Comparison of ENCODE assay signal across 22 cellular contexts in the genomic region with DNA sequence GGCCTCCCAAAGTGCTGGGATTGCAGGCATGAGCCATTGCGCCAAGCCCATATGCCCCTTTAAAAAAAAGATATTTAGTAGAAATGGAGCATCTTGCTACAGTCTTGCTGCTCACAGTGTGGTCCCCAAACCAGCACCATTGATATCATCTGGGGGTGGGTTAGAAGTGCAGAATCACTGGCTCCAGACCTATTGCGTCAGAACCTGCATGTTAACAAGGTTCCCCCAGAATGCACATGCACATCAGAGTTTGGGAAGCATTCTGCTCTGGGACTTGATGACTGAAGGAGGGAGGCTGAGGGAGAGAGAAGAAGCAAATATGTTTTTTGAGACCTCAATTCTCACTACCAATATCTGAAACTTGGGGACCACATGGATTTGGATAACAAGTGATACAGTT. TPM values are rescaled to one million over a fixed set of nuclear protein-coding genes. Genes with fewer than 3 reads are reported as not detected.
DNase-seq lines count a peak whose midpoint lies in the region; ATAC-seq, FAIRE-seq and TF ChIP-seq lines count a peak whose summit lies in the region.
"Had no signal": no experiment of that assay in that cellular context is flagged by ENCODE, and none has a peak within 500 bp of the region (broad histone marks: within the 10 kb centered on the region; RNA-seq: fewer than 3 reads in every experiment).

No MANE protein-coding gene starts in this region.

- peaks cover 0 to 2% of the 10 kb centered on the region in 2 experiments; a peak in 1 of 4 replicates for H3K79me1 ChIP-seq in IMR-90 (ENCODE audit: low read depth in 1 of 2, low read length in 2 of 2)

- no peak overlapping the region for H2AK9ac ChIP-seq in IMR-90 (replicated peaks; ENCODE audit: low read depth, low read length, poor library complexity)

- H3K9ac ChIP-seq in IMR-90 (ENCODE audit: low read depth, low read length) (no peak overlapping the region), K562 (ENCODE audit: insufficient read depth in 1 of 2, low read depth in 2 of 2, low read length in 2 of 2) (no peak overlapping the region)
- H3K9ac ChIP-seq: BLaER1 had no signal

- no peak for DNase-seq in IMR-90
- DNase-seq in K562 (ENCODE audit: extremely low read depth in 1 of 4, low spot score in 3 of 4) = no peak
- DNase-seq in NOMO-1 treated with dmso at 0.1 percent for 144 hours (lab: John Stamatoyannopoulos, UW; ENCODE audit: unreplicated experiment) = no peak
- DNase-seq in immature natural killer cell = no peak
- DNase-seq: 8988T; ACHN; BE2C; C1 segment of cervical spinal cord; Caco-2; Calu3; CD4-positive, alpha-beta memory T cell; CD4-positive, CD25-positive, alpha-beta regulatory T cell; DMS79 treated with DMSO at 0.1 percent for 48 hours; GF-D8 had no signal

- peaks cover 22% of the 10 kb centered on the region for H3K9me3 ChIP-seq in IMR-90 (ENCODE audit: control insufficient read depth, insufficient read depth, low read length)
- peaks cover 5% of the 10 kb centered on the region; the same call in 1 of the 2 replicates for H3K9me3 ChIP-seq in K562 (replicated peaks; ENCODE audit: control insufficient read depth, insufficient read depth, low read depth, low read length)

- no peak overlapping the region for H4K5ac ChIP-seq in IMR-90 (ENCODE audit: low read depth, low read length)

- H4K91ac ChIP-seq in IMR-90 (ENCODE audit: insufficient read depth, low read depth, low read length) = no peak overlapping the region

- BruUV-seq in IMR-90 (replicated peaks; lab: Mats Ljungman, UMichigan) (no TSS peak), K562 (replicated peaks; lab: Mats Ljungman, UMichigan) (no TSS peak)

- peaks cover 13% of the 10 kb centered on the region for H3K9me3 Mint-ChIP-seq in stimulated activated memory B cell treated with anti-CD40 and anti-IgM and Interleukin-4, amounts not matched to agents 10 μg/mL and 1 μg/mL and 100 μg/mL, for 72 hours
- peaks cover 2 to 12% (median 4%) of the 10 kb centered on the region in 6 donors for H3K9me3 Mint-ChIP-seq in immature natural killer cell

- H3K4me1 ChIP-seq in IMR-90 (ENCODE audit: control insufficient read depth, insufficient read depth, low read length) (no peaks in the 10 kb centered on the region), K562 (replicated peaks in 1 of 2; ENCODE audit: control insufficient read depth in 2 of 2, insufficient read depth in 2 of 2, low read length in 2 of 2) (peaks cover 0 to 3% of the 10 kb centered on the region in 2 experiments; a peak in 1 of 5 replicates)
- H3K4me1 ChIP-seq: BE2C had no signal

- H3K27me3 Mint-ChIP-seq in stimulated activated memory B cell treated with anti-CD40 and anti-IgM and Interleukin-4, amounts not matched to agents 10 μg/mL and 1 μg/mL and 100 μg/mL, for 72 hours = no peaks in the 10 kb centered on the region
- peaks cover 0 to 3% (median 0%) of the 10 kb centered on the region in 3 donors for H3K27me3 Mint-ChIP-seq in immature natural killer cell (ENCODE audit: low read depth in 3 of 3)
- H3K27me3 Mint-ChIP-seq: CD4-positive, alpha-beta memory T cell had no signal

- dilution Hi-C loops in IMR-90 (cut with HindIII; ENCODE audit: low sequenced_read_pairs, unreplicated experiment) = no loop called here

- H2AFZ ChIP-seq in IMR-90 (replicated peaks; ENCODE audit: low read length, poor library complexity) (no peak overlapping the region), K562 (ENCODE audit: low read depth, low read length) (no peak overlapping the region)

- H3K27me3 ChIP-seq in IMR-90 (ENCODE audit: control insufficient read depth, insufficient read depth, low read length) = no peaks in the 10 kb centered on the region; the same call in 1 of the 2 replicates
- no peaks in the 10 kb centered on the region for H3K27me3 ChIP-seq in K562 (ENCODE audit: control insufficient read depth in 2 of 2, insufficient read depth in 2 of 2, low read length in 2 of 2)
- H3K27me3 ChIP-seq: BE2C, BLaER1 had no signal

- H3K4me2 ChIP-seq in IMR-90 (ENCODE audit: low read depth, low read length) = no peak overlapping the region
- no peak overlapping the region for H3K4me2 ChIP-seq in K562 (ENCODE audit: insufficient read depth, low read length)
- H3K4me2 ChIP-seq: BLaER1 had no signal

- no peaks in the 10 kb centered on the region for H3K79me2 ChIP-seq in K562 (ENCODE audit: control insufficient read depth, insufficient read depth, low read length)

- intact Hi-C loops in IMR-90 (cut with micrococcal nuclease) = no loop called here
- intact Hi-C loops in K562 (cut with micrococcal nuclease) = no loop called here

- in situ Hi-C loops in IMR-90 (cut with MboI; ENCODE audit: low sequenced_read_pairs) = no loop called here
- in situ Hi-C loops in K562 (cut with MboI) = no loop called here

- H2AK5ac ChIP-seq in IMR-90 (ENCODE audit: low read depth, low read length) = no peak overlapping the region

- H3K18ac ChIP-seq in IMR-90 (ENCODE audit: low read depth, low read length) = no peak overlapping the region

- POLR2A ChIA-PET in IMR-90 (lab: Charles Lee; ENCODE audit: unreplicated experiment) (no interaction called here), K562 (lab: Yijun Ruan, JAX) (interaction anchor here (1.0 to 6.2 kb wide), 2 partner anchors 15 to 16 kb away, joined by 3 to 88 read pairs; partner anchors contain the start of gene ARL4D)

- H3K36me3 ChIP-seq in IMR-90 (ENCODE audit: control insufficient read depth, insufficient read depth, low read length) (no peaks in the 10 kb centered on the region), K562 (ENCODE audit: control insufficient read depth, insufficient read depth, low read length) (no peaks in the 10 kb centered on the region)
- H3K36me3 ChIP-seq: BE2C had no signal

- H3K23ac ChIP-seq in IMR-90 (ENCODE audit: low read depth, low read length) = no peak overlapping the region

- H3K4me3 ChIP-seq in IMR-90 (ENCODE audit: insufficient read depth, low read depth, low read length) (no peak overlapping the region), K562 (no peak overlapping the region)
- H3K4me3 ChIP-seq: BLaER1 had no signal

- no peaks in the 10 kb centered on the region for H4K20me1 ChIP-seq in IMR-90 (ENCODE audit: insufficient read depth, low read length)
- no peaks in the 10 kb centered on the region for H4K20me1 ChIP-seq in K562 (replicated peaks; ENCODE audit: control insufficient read depth, insufficient read depth, low read length)
- H4K20me1 ChIP-seq: BLaER1 had no signal

- WGBS in IMR-90 (ENCODE audit: extremely low coverage in 2 of 2, insufficient read length in 1 of 2), 2 experiments = 100% methylated on average over 1 of the region's 2 CpGs; no CpG with 5 or more reads in 1 of the 2 experiments
- WGBS in K562 (ENCODE audit: insufficient coverage, low coverage, missing lambda C conversion rate) = 19% methylated on average over 2 of the region's 2 CpGs

- no peak overlapping the region for H3K4ac ChIP-seq in IMR-90 (ENCODE audit: low read depth, low read length)

- TF ChIP-seq RAD21 in IMR-90 (IDR thresholded peaks at IDR 0.05; ENCODE audit: low read length) = no peak
- TF ChIP-seq RAD21 in K562 (CRISPR knock-in tag; conservative IDR thresholded peaks at IDR 0.05 in 1 of 2, IDR thresholded peaks at IDR 0.05 in 1 of 2) = no peak

- CTCF ChIA-PET in IMR-90 (lab: Yijun Ruan, JAX) = no interaction called here
- CTCF ChIA-PET in K562 (lab: Yijun Ruan, JAX; ENCODE audit: low intra/inter-chr PET ratio) = no interaction called here

- H3K9me1 ChIP-seq in IMR-90 (ENCODE audit: insufficient read depth, low read length) (0 out of 2 replicates have a peak, but pooled peaks cover 3% of the 10 kb centered on the region), K562 (ENCODE audit: control insufficient read depth, insufficient read depth, low read length) (no peaks in the 10 kb centered on the region)

- no peak overlapping the region for H2BK120ac ChIP-seq in IMR-90 (ENCODE audit: low read depth, low read length)

- no peak overlapping the region for H2BK15ac ChIP-seq in IMR-90 (ENCODE audit: low read depth, low read length)

- H4K8ac ChIP-seq in IMR-90 (ENCODE audit: low read depth in 2 of 2, low read length in 2 of 2) = no peak overlapping the region

- peaks cover 29% of the 10 kb centered on the region for H3K4me1 Mint-ChIP-seq in stimulated activated memory B cell treated with anti-CD40 and anti-IgM and Interleukin-4, amounts not matched to agents 10 μg/mL and 1 μg/mL and 100 μg/mL, for 72 hours
- H3K4me1 Mint-ChIP-seq in immature natural killer cell = peaks cover 16 to 20% of the 10 kb centered on the region in 2 donors

- H2BK20ac ChIP-seq in IMR-90 (ENCODE audit: low read depth, low read length) = no peak overlapping the region

- H2BK5ac ChIP-seq in IMR-90 (ENCODE audit: low read depth, low read length, poor library complexity, severe bottlenecking) = no peak overlapping the region

- TF ChIP-seq EP300 in K562 (IDR thresholded peaks at IDR 0.05; ENCODE audit: low read length) = no peak

- peak overlapping the region; percentile 38 for H3K27ac Mint-ChIP-seq in stimulated activated memory B cell treated with anti-CD40 and anti-IgM and Interleukin-4, amounts not matched to agents 10 μg/mL and 1 μg/mL and 100 μg/mL, for 72 hours
- H3K27ac Mint-ChIP-seq in immature natural killer cell = peak overlapping the region in 1 of 6 donors; percentile 36
- H3K27ac Mint-ChIP-seq: CD14-positive monocyte; CD4-positive, alpha-beta memory T cell; CD4-positive, CD25-positive, alpha-beta regulatory T cell had no signal

- FAIRE-seq in K562 (lab: Jason Lieb, UNC) = no peak
- FAIRE-seq: A204.1, D721Med, G401.6, GM12891, GM19239 had no signal

- no peak overlapping the region for H3K14ac ChIP-seq in IMR-90 (replicated peaks; ENCODE audit: low read depth, low read length)

- H3K56ac ChIP-seq in IMR-90 (ENCODE audit: extremely low read depth, insufficient read depth, low read length) = no peak overlapping the region

- TF ChIP-seq POLR2A in IMR-90 (IDR thresholded peaks at IDR 0.05; ENCODE audit: low read depth, low read length) = no peak
- no peak for TF ChIP-seq POLR2A in K562 (conservative IDR thresholded peaks at IDR 0.05)

- H3K27ac ChIP-seq in IMR-90 (ENCODE audit: insufficient read depth, low read length) (no peak overlapping the region), K562 (ENCODE audit: extremely low read depth, low read depth, low read length) (no peak overlapping the region)
- H3K27ac ChIP-seq: BLaER1 had no signal

- ATAC-seq in IMR-90 (ENCODE audit: low read depth) (no peak), K562 (no peak)
- ATAC-seq in stimulated activated memory B cell treated with anti-CD40 and anti-IgM and Interleukin-4, amounts not matched to agents 10 μg/mL and 1 μg/mL and 100 μg/mL, for 72 hours = no peak

- peaks cover 24% of the 10 kb centered on the region for H3K36me3 Mint-ChIP-seq in stimulated activated memory B cell treated with anti-CD40 and anti-IgM and Interleukin-4, amounts not matched to agents 10 μg/mL and 1 μg/mL and 100 μg/mL, for 72 hours
- peaks cover 0 to 12% (median 10%) of the 10 kb centered on the region in 3 donors for H3K36me3 Mint-ChIP-seq in immature natural killer cell
- H3K36me3 Mint-ChIP-seq: CD4-positive, CD25-positive, alpha-beta regulatory T cell had no signal

- TF ChIP-seq CTCF in IMR-90 (conservative IDR thresholded peaks at IDR 0.05; ENCODE audit: low read depth, low read length) (no peak), K562 (IDR thresholded peaks at IDR 0.05 in 2 of 3, conservative IDR thresholded peaks at IDR 0.05 in 1 of 3; ENCODE audit: insufficient read depth in 2 of 3, low read depth in 1 of 3, low read length in 3 of 3) (no peak)

- H3K4me3 Mint-ChIP-seq in stimulated activated memory B cell treated with anti-CD40 and anti-IgM and Interleukin-4, amounts not matched to agents 10 μg/mL and 1 μg/mL and 100 μg/mL, for 72 hours = no peak overlapping the region
- no peak overlapping the region for H3K4me3 Mint-ChIP-seq in immature natural killer cell
- H3K4me3 Mint-ChIP-seq: CD14-positive monocyte; CD4-positive, alpha-beta memory T cell had no signal

RNA-seq across cellular contexts. Expression of gene ARL4D, which starts 16.0 kb away (rescaled TPM):
- total RNA-seq in IMR-90 (2012; rRNA removed) (12.5 and 12.8 TPM in 2 replicates), K562 (2014; rRNA removed) (0.41 and 0.61 TPM in 2 replicates), K562 (2014; rRNA removed; fragmentation: Illumina TruSeq; extraction: Trizol) (0.16 and 0.18 TPM in 2 replicates), K562 (2015; rRNA removed; fragmentation: Illumina TruSeq; extraction: Trizol) (0.43 and 0.49 TPM in 2 replicates), K562 (2021) (0.47 and 0.53 TPM in 2 replicates)
- polyA plus RNA-seq in IMR-90 (2012; rRNA removed) (25.5 and 30.7 TPM in 2 replicates), K562 (2011; rRNA removed) (0.21 and 0.31 TPM in 2 replicates), K562 (2014; fragmentation: Illumina TruSeq; extraction: Trizol) (0.34 and 0.43 TPM in 2 replicates), K562 (2014; fragmentation: Nextera tagmentation; extraction: Ambion mirVana) (under 1 TPM in 1 of 2 experiments, not detected in 1; 0.07 TPM), K562 (2014; rRNA removed) (0.21 and 0.62 TPM in 2 replicates), immature natural killer cell (1 to 10 TPM; 4.5 to 10.0 (median 9.9) TPM)
- polyA plus RNA-seq in IMR-90 (2012; cell fraction: cytosol; rRNA removed) = 25.6 and 28.6 TPM in 2 replicates
- polyA plus RNA-seq in IMR-90 (2012; cell fraction: nucleus; rRNA removed; ENCODE audit: low replicate concordance) = 8.6 and 16.0 TPM in 2 replicates
- 0.26 and 0.72 TPM in 2 replicates for total RNA-seq in K562 (2011; cell fraction: chromatin; rRNA removed; ENCODE audit: low replicate concordance)
- 0.50 and 0.92 TPM in 2 replicates for total RNA-seq in K562 (2011; cell fraction: nucleolus; rRNA removed)
- total RNA-seq in K562 (2011; cell fraction: nucleoplasm; rRNA removed) = 0.38 and 0.73 TPM in 2 replicates
- polyA plus RNA-seq in K562 (2011; cell fraction: cytosol; rRNA removed) = 0.40 and 0.41 TPM in 2 replicates
- polyA plus RNA-seq in K562 (2011; cell fraction: nucleus; rRNA removed) = 0.20 and 0.31 TPM in 2 replicates
- 0.64 and 1.6 TPM in 2 replicates for polyA plus RNA-seq in K562 (2012)
- 0.12 and 0.32 TPM in 2 replicates for polyA minus RNA-seq in K562 (2011; rRNA and poly(A)+ RNA removed)
- polyA minus RNA-seq in K562 (2011; cell fraction: cytosol; rRNA and poly(A)+ RNA removed) = not detected in 2 replicates
- polyA minus RNA-seq in K562 (2011; cell fraction: nucleus; rRNA and poly(A)+ RNA removed) = 0.33 and 0.40 TPM in 2 replicates
